Comparison of ENCODE assay signal across 20 cellular contexts in genomic region chr4:84378983-84379382, GRCh38.
A peak's percentile ranks its signal among the peaks of the same experiment; 100 is the strongest.
DNase-seq lines count a peak whose midpoint lies in the region; ATAC-seq, FAIRE-seq and TF ChIP-seq lines count a peak whose summit lies in the region.
"Had no signal": no experiment of that assay in that cellular context is flagged by ENCODE, and none has a peak within 500 bp of the region (broad histone marks: within the 10 kb centered on the region; RNA-seq: fewer than 3 reads in every experiment).

No MANE protein-coding gene starts in this region.

- H2BK5ac ChIP-seq in trophoblast cell (ENCODE audit: low read depth, low read length, poor library complexity), result no peak overlapping the region

- H3K27ac ChIP-seq in BLaER1 treated with 17β-estradiol and CSF1 and Interleukin-3, amounts not matched to agents 10 nM and 100 nM, result no peak overlapping the region; a peak in 1 of 22 replicates
- H3K27ac ChIP-seq in HUES64 (ENCODE audit: low read depth, low read length) (peak overlapping the region; percentile 54; the same call in 1 of the 2 replicates), trophoblast cell (ENCODE audit: low read depth, low read length) (no peak overlapping the region), kidney (ENCODE audit: low read depth in 2 of 2, low read length in 2 of 2) (no peak overlapping the region)
- H3K27ac ChIP-seq: BLaER1, PC-9, SJCRH30 had no signal

- no peak overlapping the region for H3K27ac Mint-ChIP-seq in glutamatergic neuron (ENCODE audit: unreplicated experiment)
- H3K27ac Mint-ChIP-seq: CD8-positive, alpha-beta memory T cell had no signal

- DNase-seq in glutamatergic neuron, result no peak
- DNase-seq in iPS-NIHi7 (ENCODE audit: extremely low spot score), result peak; percentile 53
- DNase-seq in trophoblast cell, result no peak
- DNase-seq in kidney, result no peak
- no peak for DNase-seq in activated gamma-delta T cell treated with Interleukin-2 at 50 U/mL for 16 hours
- DNase-seq: CD8-positive, alpha-beta memory T cell; DMS79; GOT3; NCI-H1930; NCI-H2171 treated with DMSO at 0.1 percent for 48 hours; NCI-H446 treated with DMSO at 0.1 percent for 48 hours; NCI-H774; PC-9; SJCRH30 had no signal

- H3K4me3 ChIP-seq in BLaER1 treated with 17β-estradiol and CSF1 and Interleukin-3, amounts not matched to agents 10 nM and 100 nM, result no peak overlapping the region
- H3K4me3 ChIP-seq in HUES64 (ENCODE audit: low read length) (peak overlapping the region; percentile 32), trophoblast cell (ENCODE audit: low read depth, low read length) (no peak overlapping the region), kidney (ENCODE audit: low read length in 2 of 2) (no peak overlapping the region)
- H3K4me3 ChIP-seq: BLaER1, PC-9, SJCRH30 had no signal

- H3K23ac ChIP-seq in trophoblast cell (ENCODE audit: low read length), result no peak overlapping the region

- no peak overlapping the region for H4K12ac ChIP-seq in trophoblast cell (ENCODE audit: low read depth, low read length)

- H4K8ac ChIP-seq in trophoblast cell (ENCODE audit: low read depth, low read length), result no peak overlapping the region

- WGBS in HUES64, result 2% methylated on average over 3 of the region's 4 CpGs
- WGBS in trophoblast cell (ENCODE audit: extremely low coverage, insufficient coverage, insufficient read length), result no CpG with 5 or more reads among the region's 4 CpGs

- H3K27me3 Mint-ChIP-seq in glutamatergic neuron (ENCODE audit: unreplicated experiment), result peaks cover 2% of the 10 kb centered on the region
- H3K27me3 Mint-ChIP-seq: CD8-positive, alpha-beta memory T cell had no signal

- H2AK5ac ChIP-seq in trophoblast cell (ENCODE audit: low read length), result no peak overlapping the region

- no peak overlapping the region for H2BK12ac ChIP-seq in trophoblast cell (ENCODE audit: low read length)

- no peaks in the 10 kb centered on the region for H3K9me3 ChIP-seq in BLaER1 treated with 17β-estradiol and CSF1 and Interleukin-3, amounts not matched to agents 10 nM and 100 nM (replicated peaks in 1 of 11)
- H3K9me3 ChIP-seq in HUES64 (ENCODE audit: insufficient read depth, low read depth, low read length) (no peaks in the 10 kb centered on the region), trophoblast cell (ENCODE audit: insufficient read depth, low read depth, low read length) (no peaks in the 10 kb centered on the region), kidney (ENCODE audit: control insufficient read depth in 1 of 2, low read length in 2 of 2) (no peaks in the 10 kb centered on the region)
- H3K9me3 ChIP-seq: BLaER1, SJCRH30 had no signal

- no peaks in the 10 kb centered on the region for H3K27me3 ChIP-seq in BLaER1 treated with 17β-estradiol and CSF1 and Interleukin-3, amounts not matched to agents 10 nM and 100 nM
- H3K27me3 ChIP-seq in HUES64 (ENCODE audit: insufficient read depth, low read length), result peaks cover 69% of the 10 kb centered on the region
- H3K27me3 ChIP-seq in trophoblast cell (ENCODE audit: insufficient read depth, low read length), result peaks cover 7% of the 10 kb centered on the region
- H3K27me3 ChIP-seq: BLaER1 had no signal

- H3K14ac ChIP-seq in trophoblast cell (ENCODE audit: low read length), result no peak overlapping the region

- no peak overlapping the region for H2AFZ ChIP-seq in trophoblast cell (ENCODE audit: insufficient read depth, low read length, poor library complexity)
- H2AFZ ChIP-seq: PC-9 had no signal

- no peak overlapping the region for H3K18ac ChIP-seq in trophoblast cell (ENCODE audit: low read length)

- no peak for FAIRE-seq in kidney (lab: Jason Lieb, UNC)
- FAIRE-seq: D721Med, GM18507 had no signal

- no peaks in the 10 kb centered on the region for H3K79me2 ChIP-seq in trophoblast cell (ENCODE audit: control insufficient read depth, insufficient read depth, low read length, poor library complexity)

- H2BK120ac ChIP-seq in trophoblast cell (ENCODE audit: insufficient read depth, low read length, poor library complexity), result no peak overlapping the region

- H3K4me3 Mint-ChIP-seq in glutamatergic neuron (ENCODE audit: unreplicated experiment), result peak overlapping the region; percentile 31
- H3K4me3 Mint-ChIP-seq: CD8-positive, alpha-beta memory T cell had no signal

- no peak overlapping the region for H3K4ac ChIP-seq in trophoblast cell (ENCODE audit: low read depth, low read length)

- TF ChIP-seq CTCF in glutamatergic neuron (IDR thresholded peaks at IDR 0.05; ENCODE audit: partially characterized antibody, unreplicated experiment), result no peak
- TF ChIP-seq CTCF in kidney (IDR thresholded peaks at IDR 0.05; ENCODE audit: borderline replicate concordance, extremely low read depth, insufficient read depth), result no peak

- intact Hi-C loops in kidney (cut with DNase I), result no loop called here

- H4K20me1 ChIP-seq in BLaER1 treated with 17β-estradiol and CSF1 and Interleukin-3, amounts not matched to agents 10 nM and 100 nM, result no peaks in the 10 kb centered on the region
- H4K20me1 ChIP-seq: BLaER1 had no signal

- peaks cover 7% of the 10 kb centered on the region for H3K4me1 Mint-ChIP-seq in glutamatergic neuron (ENCODE audit: low read depth, unreplicated experiment)
- H3K4me1 Mint-ChIP-seq: CD8-positive, alpha-beta memory T cell had no signal

- no peak overlapping the region for H3K9ac ChIP-seq in BLaER1 treated with 17β-estradiol and CSF1 and Interleukin-3, amounts not matched to agents 10 nM and 100 nM
- H3K9ac ChIP-seq in HUES64 (ENCODE audit: low read depth, low read length), result no peak overlapping the region
- no peak overlapping the region for H3K9ac ChIP-seq in trophoblast cell (ENCODE audit: low read length)
- no peak overlapping the region for H3K9ac ChIP-seq in kidney (ENCODE audit: low read length in 2 of 2)
- H3K9ac ChIP-seq: BLaER1 had no signal

- H3K9me3 Mint-ChIP-seq in glutamatergic neuron (ENCODE audit: unreplicated experiment), result peaks cover 2% of the 10 kb centered on the region

- H3K79me1 ChIP-seq in trophoblast cell (ENCODE audit: low read length), result no peaks in the 10 kb centered on the region

- peak overlapping the region in 6 of 11 experiments; percentile 1 to 62 (median 28); a peak in 9 of 22 replicates for H3K4me2 ChIP-seq in BLaER1 treated with 17β-estradiol and CSF1 and Interleukin-3, amounts not matched to agents 10 nM and 100 nM
- no peak overlapping the region for H3K4me2 ChIP-seq in trophoblast cell (ENCODE audit: low read length)
- H3K4me2 ChIP-seq: BLaER1, PC-9 had no signal

- H3K36me3 Mint-ChIP-seq in glutamatergic neuron (ENCODE audit: unreplicated experiment), result no peaks in the 10 kb centered on the region
- H3K36me3 Mint-ChIP-seq: CD8-positive, alpha-beta memory T cell had no signal

- no peaks in the 10 kb centered on the region for H3K36me3 ChIP-seq in BLaER1 treated with 17β-estradiol and CSF1 and Interleukin-3, amounts not matched to agents 10 nM and 100 nM
- no peaks in the 10 kb centered on the region for H3K36me3 ChIP-seq in HUES64 (ENCODE audit: insufficient read depth, low read length)
- no peaks in the 10 kb centered on the region for H3K36me3 ChIP-seq in trophoblast cell (ENCODE audit: control insufficient read depth in 1 of 2, insufficient read depth in 2 of 2, low read length in 2 of 2)
- H3K36me3 ChIP-seq in kidney (ENCODE audit: control insufficient read depth in 1 of 2, insufficient read depth in 2 of 2, low read length in 2 of 2), result no peaks in the 10 kb centered on the region
- H3K36me3 ChIP-seq: BLaER1, SJCRH30 had no signal

- no peak for ATAC-seq in GM18867 (IDR thresholded peaks at IDR 0.05; ENCODE audit: unreplicated experiment)

- H3K4me1 ChIP-seq in BLaER1 treated with 17β-estradiol and CSF1 and Interleukin-3, amounts not matched to agents 10 nM and 100 nM, result peaks cover 0 to 51% (median 24%) of the 10 kb centered on the region in 10 experiments; a peak in 14 of 20 replicates
- peaks cover 56% of the 10 kb centered on the region for H3K4me1 ChIP-seq in HUES64 (ENCODE audit: insufficient read depth, low read length)
- H3K4me1 ChIP-seq in trophoblast cell (ENCODE audit: control insufficient read depth in 1 of 2, insufficient read depth in 2 of 2, low read length in 2 of 2), result no peaks in the 10 kb centered on the region
- H3K4me1 ChIP-seq in kidney (ENCODE audit: control insufficient read depth in 1 of 2, insufficient read depth in 1 of 2, low read depth in 1 of 2, low read length in 2 of 2), result no peaks in the 10 kb centered on the region
- H3K4me1 ChIP-seq: BLaER1, SJCRH30 had no signal

- H4K91ac ChIP-seq in trophoblast cell (ENCODE audit: low read depth, low read length), result no peak overlapping the region
